Comparison of ENCODE assay signal across 23 cellular contexts in the genomic region with DNA sequence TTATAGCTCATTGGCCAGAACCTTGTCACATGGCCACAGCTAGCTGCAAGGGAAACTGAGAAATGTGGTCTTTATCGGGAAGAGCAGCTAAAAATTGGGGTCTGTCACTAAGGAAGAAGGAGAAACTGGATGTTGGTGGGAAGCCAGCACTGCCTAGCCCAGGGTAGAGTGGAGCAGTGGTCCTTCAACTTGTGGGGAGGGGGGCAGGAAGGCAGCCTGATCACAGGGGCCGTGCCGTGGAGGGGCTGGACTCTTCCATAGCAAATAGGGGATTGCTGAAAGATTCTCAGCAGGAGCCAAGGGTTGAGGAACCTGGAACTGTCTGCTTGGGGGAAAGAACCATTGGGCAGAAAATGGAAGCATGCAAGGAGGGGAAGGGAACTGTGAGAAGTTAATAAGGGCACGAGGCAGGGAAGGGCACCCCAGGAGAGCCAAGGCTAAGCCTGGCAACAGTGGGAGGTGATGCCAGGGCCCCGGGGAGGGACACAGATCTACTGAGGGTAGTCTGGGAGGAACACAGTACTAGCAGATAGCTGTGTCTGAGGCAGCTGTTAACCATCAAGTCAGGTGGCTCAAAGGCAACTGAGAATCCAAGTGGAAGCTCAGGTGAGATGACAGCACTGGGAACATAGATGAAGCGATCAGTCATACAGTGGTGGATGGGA. TPM values are rescaled to one million over a fixed set of nuclear protein-coding genes. Genes with fewer than 3 reads are reported as not detected.
DNase-seq lines count a peak whose midpoint lies in the region; ATAC-seq, FAIRE-seq and TF ChIP-seq lines count a peak whose summit lies in the region.
"Had no signal": no experiment of that assay in that cellular context is flagged by ENCODE, and none has a peak within 500 bp of the region (broad histone marks: within the 10 kb centered on the region; RNA-seq: fewer than 3 reads in every experiment).

No MANE protein-coding gene starts in this region.

- H3K4me1 ChIP-seq in K562 (replicated peaks in 1 of 2; ENCODE audit: control insufficient read depth in 2 of 2, insufficient read depth in 2 of 2, low read length in 2 of 2) (peaks cover 7 to 24% of the 10 kb centered on the region in 2 experiments; a peak in 4 of 5 replicates), H1 (replicated peaks in 1 of 4; ENCODE audit: control insufficient read depth in 3 of 4, insufficient read depth in 4 of 4, low read length in 3 of 4) (peaks cover 0 to 6% (median 5%) of the 10 kb centered on the region in 4 experiments; a peak in 3 of 7 replicates)

- H2AFZ ChIP-seq in K562 (ENCODE audit: low read depth, low read length) = no peak overlapping the region
- H2AFZ ChIP-seq in H1 (ENCODE audit: low read length) = no peak overlapping the region
- H2AFZ ChIP-seq: PC-9 had no signal

- H3K4me3 ChIP-seq in K562 = no peak overlapping the region
- H3K4me3 ChIP-seq in H1 (ENCODE audit: extremely low read depth in 1 of 4, insufficient read depth in 2 of 4, low read depth in 3 of 4, low read length in 4 of 4) = no peak overlapping the region
- H3K4me3 ChIP-seq: BLaER1, GM12878, PC-9 had no signal

- ATAC-seq in activated naive CD4-positive, alpha-beta T cell treated with anti-CD3 and anti-CD28 coated beads, Interleukin-2, amount 50 U/mL, for 72 hours = no peak
- ATAC-seq in K562 = no peak
- no peak for ATAC-seq in stimulated activated memory B cell treated with anti-CD40 and anti-IgM and Interleukin-4, amounts not matched to agents 10 μg/mL and 1 μg/mL and 100 μg/mL, for 72 hours
- ATAC-seq: GM12878 had no signal

- H3K36me3 ChIP-seq in K562 (ENCODE audit: control insufficient read depth, insufficient read depth, low read length) (no peaks in the 10 kb centered on the region), H1 (ENCODE audit: control insufficient read depth in 2 of 4, insufficient read depth in 4 of 4, low read length in 3 of 4) (no peaks in the 10 kb centered on the region)
- H3K36me3 ChIP-seq: BLaER1 had no signal

- no peaks in the 10 kb centered on the region; the same call in 1 of the 2 replicates for H3K23me2 ChIP-seq in H1 (ENCODE audit: low read depth, low read length)

- TF ChIP-seq POLR2A in K562 (conservative IDR thresholded peaks at IDR 0.05) = no peak
- TF ChIP-seq POLR2A in H1 (IDR thresholded peaks at IDR 0.05; ENCODE audit: control extremely low read depth in 1 of 2, low read depth in 2 of 2, low read length in 2 of 2) = no peak

- no TSS peak for BruUV-seq in K562 (replicated peaks; lab: Mats Ljungman, UMichigan)

- POLR2A ChIA-PET in K562 (lab: Yijun Ruan, JAX) (interaction anchor here (1.0 kb wide), 1 partner anchor 19 kb away, joined by 4 read pairs; no protein-coding TSS in a partner anchor), H1 (lab: Charles Lee; ENCODE audit: partially characterized antibody) (interaction anchor here (1.2 kb wide), 1 partner anchor 22 kb away, joined by 3 read pairs; no protein-coding TSS in a partner anchor)

- no peak overlapping the region for H2BK20ac ChIP-seq in H1 (ENCODE audit: low read length)

- no peak for DNase-seq in activated naive CD4-positive, alpha-beta T cell treated with anti-CD3 and anti-CD28 coated beads, Interleukin-2, amount 50 U/mL, for 72 hours (ENCODE audit: low spot score in 2 of 2)
- DNase-seq in K562 (ENCODE audit: extremely low read depth in 1 of 4, low spot score in 3 of 4) (no peak), H1 (ENCODE audit: low read depth in 1 of 2, low spot score in 2 of 2) (no peak), kidney tubule cell (ENCODE audit: low spot score) (no peak)
- no peak for DNase-seq in stimulated activated CD4-positive, alpha-beta T cell treated with anti-CD3 and anti-CD28 coated beads, Interleukin-12 subunit alpha, Interleukin-12 subunit beta, amount 100 ng/mL, for 4 hours
- DNase-seq: CD4-positive, alpha-beta T cell; COR-L47; DMS79 treated with DMSO at 0.1 percent for 48 hours; H7; NCI-H1105; NCI-H146; NCI-H2029; NCI-H226; NCI-H510A treated with DMSO at 0.1 percent for 48 hours; NCI-H748 treated with DMSO at 0.1 percent for 48 hours; PC-9; RPMI8226; SHP77 had no signal

- peaks cover 2% of the 10 kb centered on the region for H3K27me3 Mint-ChIP-seq in activated naive CD4-positive, alpha-beta T cell treated with anti-CD3 and anti-CD28 coated beads, Interleukin-2, amount 50 U/mL, for 24 hours
- H3K27me3 Mint-ChIP-seq in stimulated activated memory B cell treated with anti-CD40 and anti-IgM and Interleukin-4, amounts not matched to agents 10 μg/mL and 1 μg/mL and 100 μg/mL, for 72 hours = no peaks in the 10 kb centered on the region

- H3K27ac ChIP-seq in K562 (ENCODE audit: extremely low read depth, low read depth, low read length) (no peak overlapping the region), H1 (ENCODE audit: low read depth, low read length) (no peak overlapping the region)
- H3K27ac ChIP-seq: BLaER1, KMS-11, PC-9 had no signal

- no peak overlapping the region for H3K4ac ChIP-seq in H1 (replicated peaks; ENCODE audit: insufficient read length, low read depth, low read length)

- H3K9ac ChIP-seq in K562 (ENCODE audit: insufficient read depth in 1 of 2, low read depth in 2 of 2, low read length in 2 of 2) (no peak overlapping the region), H1 (replicated peaks in 1 of 4; ENCODE audit: extremely low read depth in 1 of 4, low read depth in 3 of 4, low read length in 3 of 4) (no peak overlapping the region)
- H3K9ac ChIP-seq: BLaER1, KMS-11 had no signal

- no peak overlapping the region for H2BK5ac ChIP-seq in H1 (ENCODE audit: low read depth, low read length)

- peak overlapping the region; percentile 43 for H3K27ac Mint-ChIP-seq in activated naive CD4-positive, alpha-beta T cell treated with anti-CD3 and anti-CD28 coated beads, Interleukin-2, amount 50 U/mL, for 24 hours
- peak overlapping the region in 1 of 2 donors; percentile 25 for H3K27ac Mint-ChIP-seq in activated naive CD4-positive, alpha-beta T cell treated with anti-CD3 and anti-CD28 coated beads, Interleukin-2, amount 50 U/mL, for 72 hours
- peak overlapping the region; percentile 60 for H3K27ac Mint-ChIP-seq in stimulated activated memory B cell treated with anti-CD40 and anti-IgM and Interleukin-4, amounts not matched to agents 10 μg/mL and 1 μg/mL and 100 μg/mL, for 72 hours
- H3K27ac Mint-ChIP-seq: CD4-positive, alpha-beta T cell had no signal

- peaks cover 2% of the 10 kb centered on the region for H3K9me1 ChIP-seq in K562 (ENCODE audit: control insufficient read depth, insufficient read depth, low read length)

- H2BK120ac ChIP-seq in H1 (replicated peaks; ENCODE audit: low read depth, low read length) = no peak overlapping the region

- no peak for FAIRE-seq in K562 (lab: Jason Lieb, UNC)
- no peak for FAIRE-seq in H1 (lab: Jason Lieb, UNC)
- FAIRE-seq: GM12878 had no signal

- no peak for TF ChIP-seq RAD21 in K562 (CRISPR knock-in tag; conservative IDR thresholded peaks at IDR 0.05 in 1 of 2, IDR thresholded peaks at IDR 0.05 in 1 of 2)
- no peak for TF ChIP-seq RAD21 in H1 (IDR thresholded peaks at IDR 0.05 in 1 of 2, conservative IDR thresholded peaks at IDR 0.05 in 1 of 2; ENCODE audit: low read depth in 2 of 2, low read length in 2 of 2)

- peaks cover 8% of the 10 kb centered on the region for H3K4me1 Mint-ChIP-seq in activated naive CD4-positive, alpha-beta T cell treated with anti-CD3 and anti-CD28 coated beads, Interleukin-2, amount 50 U/mL, for 24 hours
- peaks cover 18% of the 10 kb centered on the region for H3K4me1 Mint-ChIP-seq in stimulated activated memory B cell treated with anti-CD40 and anti-IgM and Interleukin-4, amounts not matched to agents 10 μg/mL and 1 μg/mL and 100 μg/mL, for 72 hours

- H2BK15ac ChIP-seq in H1 (ENCODE audit: low read length) = no peak overlapping the region

- H3K9me3 ChIP-seq in K562 (replicated peaks; ENCODE audit: control insufficient read depth, insufficient read depth, low read depth, low read length) (no peaks in the 10 kb centered on the region), H1 (ENCODE audit: insufficient read depth in 2 of 2, low read depth in 1 of 2, low read length in 1 of 2) (no peaks in the 10 kb centered on the region)

- H3K79me1 ChIP-seq in H1 (ENCODE audit: low read depth, low read length) = no peaks in the 10 kb centered on the region

- no peak overlapping the region for H4K91ac ChIP-seq in H1 (replicated peaks; ENCODE audit: insufficient read length, low read length)

- H3K79me2 ChIP-seq in K562 (ENCODE audit: control insufficient read depth, insufficient read depth, low read length) (no peaks in the 10 kb centered on the region), H1 (ENCODE audit: control insufficient read depth in 1 of 2, insufficient read depth in 2 of 2, low read length in 2 of 2) (no peaks in the 10 kb centered on the region)

- intact Hi-C loops in K562 (cut with micrococcal nuclease) = no loop called here

- H3K14ac ChIP-seq in H1 (ENCODE audit: insufficient read length) = no peak overlapping the region

- 3% methylated on average over 5 of the region's 6 CpGs for WGBS in K562 (ENCODE audit: insufficient coverage, low coverage, missing lambda C conversion rate)
- WGBS in H1 (ENCODE audit: extremely low coverage in 1 of 2, insufficient coverage in 1 of 2, insufficient read length in 1 of 2, insufficient replicate concordance in 2 of 2, low coverage in 1 of 2, low lambda C conversion rate in 2 of 2, missing lambda C conversion rate in 1 of 2), 2 experiments = 91% methylated on average over 6 of the region's 6 CpGs; no CpG with 5 or more reads in 1 of the 2 experiments

- no peak overlapping the region for H4K5ac ChIP-seq in H1 (ENCODE audit: insufficient read length, low read depth, low read length)

- H2AK5ac ChIP-seq in H1 (ENCODE audit: low read depth, low read length) = no peak overlapping the region

- no peak for TF ChIP-seq EP300 in K562 (IDR thresholded peaks at IDR 0.05; ENCODE audit: low read length)
- no peak for TF ChIP-seq EP300 in H1 (IDR thresholded peaks at IDR 0.05; ENCODE audit: borderline replicate concordance in 1 of 2, low read depth in 2 of 2, low read length in 2 of 2)

- no peak overlapping the region for H3K23ac ChIP-seq in H1 (ENCODE audit: insufficient read length)

- H4K20me1 ChIP-seq in K562 (replicated peaks; ENCODE audit: control insufficient read depth, insufficient read depth, low read length) = peaks cover 7% of the 10 kb centered on the region
- no peaks in the 10 kb centered on the region for H4K20me1 ChIP-seq in H1 (replicated peaks in 1 of 2; ENCODE audit: control insufficient read depth in 1 of 2, insufficient read depth in 2 of 2, low read length in 2 of 2)
- H4K20me1 ChIP-seq: BLaER1 had no signal

- in situ Hi-C loops in K562 (cut with MboI) = loop anchor here (5.0 to 25.0 kb wide), 3 partner anchors 104 to 724 kb away; no protein-coding TSS in a partner anchor

- peak overlapping the region; percentile 17; the same call in 1 of the 2 replicates for H2BK12ac ChIP-seq in H1 (ENCODE audit: low read depth, low read length)

- H3K4me2 ChIP-seq in K562 (ENCODE audit: insufficient read depth, low read length) (no peak overlapping the region), H1 (ENCODE audit: insufficient read depth in 1 of 2, low read depth in 2 of 2, low read length in 2 of 2) (no peak overlapping the region)
- H3K4me2 ChIP-seq: BLaER1, KMS-11, PC-9 had no signal

- no peaks in the 10 kb centered on the region for H3K36me3 Mint-ChIP-seq in activated naive CD4-positive, alpha-beta T cell treated with anti-CD3 and anti-CD28 coated beads, Interleukin-2, amount 50 U/mL, for 24 hours
- peaks cover 0 to 5% of the 10 kb centered on the region in 2 donors for H3K36me3 Mint-ChIP-seq in activated naive CD4-positive, alpha-beta T cell treated with anti-CD3 and anti-CD28 coated beads, Interleukin-2, amount 50 U/mL, for 72 hours
- H3K36me3 Mint-ChIP-seq in stimulated activated memory B cell treated with anti-CD40 and anti-IgM and Interleukin-4, amounts not matched to agents 10 μg/mL and 1 μg/mL and 100 μg/mL, for 72 hours = no peaks in the 10 kb centered on the region

- peaks cover 4 to 44% of the 10 kb centered on the region in 2 experiments; a peak in 3 of 5 replicates for H3K27me3 ChIP-seq in K562 (ENCODE audit: control insufficient read depth in 2 of 2, insufficient read depth in 2 of 2, low read length in 2 of 2)
- peaks cover 4 to 14% (median 10%) of the 10 kb centered on the region in 4 experiments for H3K27me3 ChIP-seq in H1 (replicated peaks in 1 of 4; ENCODE audit: control insufficient read depth in 3 of 4, extremely low read depth in 1 of 4, insufficient read depth in 3 of 4, low read length in 3 of 4)
- H3K27me3 ChIP-seq: BLaER1 had no signal

- TF ChIP-seq CTCF in K562 (IDR thresholded peaks at IDR 0.05 in 2 of 3, conservative IDR thresholded peaks at IDR 0.05 in 1 of 3; ENCODE audit: insufficient read depth in 2 of 3, low read depth in 1 of 3, low read length in 3 of 3) (no peak), H1 (IDR thresholded peaks at IDR 0.05; ENCODE audit: control extremely low read depth in 1 of 3, insufficient read depth in 1 of 3, low read depth in 1 of 3, low read length in 3 of 3) (no peak)

- H3K56ac ChIP-seq in H1 (replicated peaks; ENCODE audit: insufficient read length, low read depth, low read length) = no peak overlapping the region

- H4K8ac ChIP-seq in H1 (ENCODE audit: extremely low read depth, insufficient read depth, low read length) = no peak overlapping the region

- CTCF ChIA-PET in K562 (lab: Yijun Ruan, JAX; ENCODE audit: low intra/inter-chr PET ratio) (interaction anchor here (4.0 kb wide), 1 partner anchor 103 kb away, joined by 21 read pairs; no protein-coding TSS in a partner anchor), H1 (lab: Charles Lee; ENCODE audit: partially characterized antibody) (interaction anchor here (0.7 to 10.3 kb wide), 18 partner anchors 10 to 338 kb away, joined by 3 to 171 read pairs (median 6); no protein-coding TSS in a partner anchor)

- H3K4me3 Mint-ChIP-seq in activated naive CD4-positive, alpha-beta T cell treated with anti-CD3 and anti-CD28 coated beads, Interleukin-2, amount 50 U/mL, for 24 hours = no peak overlapping the region
- no peak overlapping the region for H3K4me3 Mint-ChIP-seq in stimulated activated memory B cell treated with anti-CD40 and anti-IgM and Interleukin-4, amounts not matched to agents 10 μg/mL and 1 μg/mL and 100 μg/mL, for 72 hours
- H3K4me3 Mint-ChIP-seq: CD4-positive, alpha-beta T cell had no signal

- no peaks in the 10 kb centered on the region for H3K9me3 Mint-ChIP-seq in activated naive CD4-positive, alpha-beta T cell treated with anti-CD3 and anti-CD28 coated beads, Interleukin-2, amount 50 U/mL, for 24 hours
- H3K9me3 Mint-ChIP-seq in activated naive CD4-positive, alpha-beta T cell treated with anti-CD3 and anti-CD28 coated beads, Interleukin-2, amount 50 U/mL, for 72 hours = peaks cover 0 to 5% of the 10 kb centered on the region in 2 donors
- H3K9me3 Mint-ChIP-seq in stimulated activated memory B cell treated with anti-CD40 and anti-IgM and Interleukin-4, amounts not matched to agents 10 μg/mL and 1 μg/mL and 100 μg/mL, for 72 hours = no peaks in the 10 kb centered on the region
- H3K9me3 Mint-ChIP-seq: CD4-positive, alpha-beta T cell had no signal

- no peak overlapping the region for H3K18ac ChIP-seq in H1 (ENCODE audit: extremely low read depth, low read length)

RNA-seq across cellular contexts. Expression of gene NEURL3, which starts 5.9 kb away (rescaled TPM):
- 1 to 10 TPM in 1 of 2 donors, under 1 TPM in 1; 0.14 to 2.2 TPM for total RNA-seq in activated naive CD4-positive, alpha-beta T cell treated with anti-CD3 and anti-CD28 coated beads, Interleukin-2, amount 50 U/mL, for 72 hours
- not detected in 2 replicates for total RNA-seq in K562 (2011; cell fraction: chromatin; rRNA removed; ENCODE audit: low replicate concordance)
- total RNA-seq in K562 (2011; cell fraction: nucleolus; rRNA removed) = not detected in 2 replicates
- not detected in 2 replicates for total RNA-seq in K562 (2011; cell fraction: nucleoplasm; rRNA removed)
- total RNA-seq in K562 (2014; rRNA removed) (not detected in 2 replicates), K562 (2014; rRNA removed; fragmentation: Illumina TruSeq; extraction: Trizol) (not detected in 2 replicates), K562 (2015; rRNA removed; fragmentation: Illumina TruSeq; extraction: Trizol) (not detected in 2 replicates), K562 (2021) (not detected in 2 replicates)
- polyA plus RNA-seq in K562 (2011; rRNA removed) (not detected in 2 replicates), K562 (2014; fragmentation: Illumina TruSeq; extraction: Trizol) (not detected in 2 replicates), K562 (2014; fragmentation: Nextera tagmentation; extraction: Ambion mirVana) (not detected), K562 (2014; rRNA removed) (not detected in 2 replicates), H1 (2011; rRNA removed) (0.03 TPM in 1 of 2 replicates, not detected in the other)
- polyA plus RNA-seq in K562 (2011; cell fraction: cytosol; rRNA removed) = not detected in 2 replicates
- not detected in 2 replicates for polyA plus RNA-seq in K562 (2011; cell fraction: nucleus; rRNA removed)
- polyA plus RNA-seq in K562 (2012) = not detected in 2 replicates
- polyA minus RNA-seq in K562 (2011; rRNA and poly(A)+ RNA removed) = not detected in 2 replicates
- polyA minus RNA-seq in K562 (2011; cell fraction: cytosol; rRNA and poly(A)+ RNA removed) = not detected in 2 replicates
- not detected in 2 replicates for polyA minus RNA-seq in K562 (2011; cell fraction: nucleus; rRNA and poly(A)+ RNA removed)
- not detected in 2 replicates for total RNA-seq in H1 (2021; fragmentation: NEBNext Ultra II Directional; extraction: Animal tissue kit (Norgen Biotek cat#: 25700))
- polyA plus RNA-seq in H1 (2011; cell fraction: cytosol; rRNA removed) = not detected
- polyA plus RNA-seq in H1 (2011; cell fraction: nucleus; rRNA removed) = not detected
- polyA plus RNA-seq in H1 (2012, experiment 1 of 2) = not detected in 4 replicates
- polyA plus RNA-seq in H1 (2012, experiment 2 of 2) = not detected
- not detected for polyA plus RNA-seq in H1 (2013, experiment 1 of 2)
- polyA plus RNA-seq in H1 (2013, experiment 2 of 2) = not detected
- not detected in 2 replicates for polyA minus RNA-seq in H1 (2011; rRNA and poly(A)+ RNA removed)
- not detected for polyA minus RNA-seq in H1 (2011; cell fraction: cytosol; rRNA and poly(A)+ RNA removed)
- not detected for polyA minus RNA-seq in H1 (2011; cell fraction: nucleus; rRNA and poly(A)+ RNA removed)
- total RNA-seq: CD4-positive, alpha-beta T cell had no signal

RNA-seq across cellular contexts. Expression of gene ARID5A, which starts 25.5 kb away (rescaled TPM):
- 100 to 1,000 TPM in 1 of 2 donors, 10 to 100 TPM in 1; 51.5 to 348 TPM for total RNA-seq in activated naive CD4-positive, alpha-beta T cell treated with anti-CD3 and anti-CD28 coated beads, Interleukin-2, amount 50 U/mL, for 72 hours
- total RNA-seq in K562 (2011; cell fraction: chromatin; rRNA removed; ENCODE audit: low replicate concordance) = 4.9 and 10.9 TPM in 2 replicates
- 7.4 and 9.2 TPM in 2 replicates for total RNA-seq in K562 (2011; cell fraction: nucleolus; rRNA removed)
- 4.5 TPM in 2 replicates for total RNA-seq in K562 (2011; cell fraction: nucleoplasm; rRNA removed)
- total RNA-seq in K562 (2014; rRNA removed) (6.5 and 7.1 TPM in 2 replicates), K562 (2014; rRNA removed; fragmentation: Illumina TruSeq; extraction: Trizol) (0.83 and 1.9 TPM in 2 replicates), K562 (2015; rRNA removed; fragmentation: Illumina TruSeq; extraction: Trizol) (4.1 and 5.1 TPM in 2 replicates), K562 (2021) (11.0 and 12.4 TPM in 2 replicates)
- polyA plus RNA-seq in K562 (2011; rRNA removed) (3.0 and 4.5 TPM in 2 replicates), K562 (2014; fragmentation: Illumina TruSeq; extraction: Trizol) (3.0 and 6.8 TPM in 2 replicates), K562 (2014; fragmentation: Nextera tagmentation; extraction: Ambion mirVana) (under 1 TPM; 0.14 to 0.17 TPM), K562 (2014; rRNA removed) (8.4 and 12.5 TPM in 2 replicates), H1 (2011; rRNA removed) (3.3 and 3.8 TPM in 2 replicates)
- 3.0 and 9.9 TPM in 2 replicates for polyA plus RNA-seq in K562 (2011; cell fraction: cytosol; rRNA removed)
- 8.8 and 17.2 TPM in 2 replicates for polyA plus RNA-seq in K562 (2011; cell fraction: nucleus; rRNA removed)
- polyA plus RNA-seq in K562 (2012) = 6.1 and 12.4 TPM in 2 replicates
- 0.93 and 1.1 TPM in 2 replicates for polyA minus RNA-seq in K562 (2011; rRNA and poly(A)+ RNA removed)
- polyA minus RNA-seq in K562 (2011; cell fraction: cytosol; rRNA and poly(A)+ RNA removed) = 2.8 and 6.6 TPM in 2 replicates
- 3.9 and 5.2 TPM in 2 replicates for polyA minus RNA-seq in K562 (2011; cell fraction: nucleus; rRNA and poly(A)+ RNA removed)
- 4.4 and 5.3 TPM in 2 replicates for total RNA-seq in H1 (2021; fragmentation: NEBNext Ultra II Directional; extraction: Animal tissue kit (Norgen Biotek cat#: 25700))
- 2.8 TPM for polyA plus RNA-seq in H1 (2011; cell fraction: cytosol; rRNA removed)
- 5.1 TPM for polyA plus RNA-seq in H1 (2011; cell fraction: nucleus; rRNA removed)
- polyA plus RNA-seq in H1 (2012, experiment 1 of 2) = 1.8 to 4.2 TPM (median 3.5 TPM) in 4 replicates
- polyA plus RNA-seq in H1 (2012, experiment 2 of 2) = 3.3 TPM
- 4.2 TPM for polyA plus RNA-seq in H1 (2013, experiment 1 of 2)
- 4.2 TPM for polyA plus RNA-seq in H1 (2013, experiment 2 of 2)
- 0.76 and 1.4 TPM in 2 replicates for polyA minus RNA-seq in H1 (2011; rRNA and poly(A)+ RNA removed)
- polyA minus RNA-seq in H1 (2011; cell fraction: cytosol; rRNA and poly(A)+ RNA removed) = 4.3 TPM
- 3.3 TPM for polyA minus RNA-seq in H1 (2011; cell fraction: nucleus; rRNA and poly(A)+ RNA removed)
